ENCODE assay signal across 18 cellular contexts in genomic region chr15:43423793-43424192, GRCh38. TPM values are rescaled to one million over a fixed set of nuclear protein-coding genes. Genes with fewer than 3 reads are reported as not detected.
DNase-seq lines count a peak whose midpoint lies in the region; ATAC-seq, FAIRE-seq and TF ChIP-seq lines count a peak whose summit lies in the region.
"Had no signal": no experiment of that assay in that cellular context is flagged by ENCODE, and none has a peak within 500 bp of the region (broad histone marks: within the 10 kb centered on the region; RNA-seq: fewer than 3 reads in every experiment).

No MANE protein-coding gene starts in this region.

- POLR2A ChIA-PET in HepG2 (lab: Yijun Ruan, JAX): no interaction called here

- no TSS peak for BruUV-seq in HepG2 (replicated peaks; lab: Mats Ljungman, UMichigan)

- TF ChIP-seq POLR2A in HepG2 (IDR thresholded peaks at IDR 0.05; ENCODE audit: insufficient read depth in 1 of 2, low read depth in 2 of 2, low read length in 2 of 2) (no peak), right lobe of liver (IDR thresholded peaks at IDR 0.05) (no peak)

- 97% methylated on average over 3 of the region's 3 CpGs for whole genome bisulfite sequencing in HepG2 (ENCODE audit: low lambda C conversion rate)
- 94% methylated on average over 3 of the region's 3 CpGs for WGBS in right lobe of liver (ENCODE audit: insufficient coverage, low coverage, low lambda C conversion rate, missing lambda C conversion rate)

- TF ChIP-seq CTCF in HepG2 (CRISPR knock-in tag; IDR thresholded peaks at IDR 0.05) (no peak), right lobe of liver (IDR thresholded peaks at IDR 0.05) (no peak), foreskin keratinocyte (conservative IDR thresholded peaks at IDR 0.05) (no peak)

- H2AFZ ChIP-seq in HepG2 (ENCODE audit: low read length): no peak overlapping the region

- no peak for FAIRE-seq in HepG2 (lab: Jason Lieb, UNC)

- no peak overlapping the region for H3K9ac ChIP-seq in HepG2 (ENCODE audit: insufficient read depth, low read depth, low read length)

- H3K4me1 ChIP-seq in HepG2 (ENCODE audit: insufficient read depth, low read length): no peaks in the 10 kb centered on the region
- no peaks in the 10 kb centered on the region for H3K4me1 ChIP-seq in right lobe of liver
- no peaks in the 10 kb centered on the region for H3K4me1 ChIP-seq in foreskin keratinocyte

- intact Hi-C loops in HepG2 (cut with micrococcal nuclease; ENCODE audit: unreplicated experiment): no loop called here
- intact Hi-C loops in right lobe of liver (cut with DNase I): no loop called here

- no peaks in the 10 kb centered on the region for H3K27me3 ChIP-seq in HepG2 (ENCODE audit: control insufficient read depth in 1 of 2, insufficient read depth in 2 of 2, low read length in 2 of 2)
- H3K27me3 ChIP-seq in right lobe of liver: no peaks in the 10 kb centered on the region
- H3K27me3 ChIP-seq in foreskin keratinocyte: no peaks in the 10 kb centered on the region

- no peaks in the 10 kb centered on the region for H3K79me2 ChIP-seq in HepG2 (ENCODE audit: insufficient read depth, low read length)

- in situ Hi-C loops in HepG2 (cut with HindIII; ENCODE audit: extremely low pct_ligation_motif_present, low pct_unique_long_range_greater_than_20kb): no loop called here

- no peak overlapping the region for H3K27ac ChIP-seq in HepG2 (ENCODE audit: extremely low read length, insufficient read depth, low read length)
- H3K27ac ChIP-seq in right lobe of liver: no peak overlapping the region
- no peak overlapping the region for H3K27ac ChIP-seq in foreskin keratinocyte
- H3K27ac ChIP-seq: RWPE1 had no signal

- peaks cover 12 to 52% of the 10 kb centered on the region in 2 experiments; a peak in 4 of 5 replicates for H3K36me3 ChIP-seq in HepG2 (replicated peaks in 1 of 2; ENCODE audit: control insufficient read depth in 1 of 2, insufficient read depth in 2 of 2, low read length in 2 of 2)
- H3K36me3 ChIP-seq in right lobe of liver: peaks cover 0 to 37% (median 7%) of the 10 kb centered on the region in 4 donors

- H3K4me3 ChIP-seq in HepG2 (replicated peaks in 1 of 3; ENCODE audit: insufficient read depth in 1 of 3, low read depth in 2 of 3, low read length in 3 of 3) (no peak overlapping the region), right lobe of liver (no peak overlapping the region)

- TF ChIP-seq EP300 in HepG2 (IDR thresholded peaks at IDR 0.05; ENCODE audit: low read depth in 2 of 2, low read length in 2 of 2): no peak
- no peak for TF ChIP-seq EP300 in HepG2 (CRISPR knock-in tag; IDR thresholded peaks at IDR 0.05; ENCODE audit: borderline replicate concordance)

- CTCF ChIA-PET in HepG2 (lab: Yijun Ruan, JAX; ENCODE audit: low intra/inter-chr PET ratio, low total read pairs): no interaction called here

- no peak for DNase-seq in HepG2 (ENCODE audit: low spot score)
- no peak for DNase-seq in right lobe of liver
- peak; percentile 6 for DNase-seq in LHCN-M2 (ENCODE audit: low read depth)
- DNase-seq in foreskin keratinocyte: peak; percentile 12 to 42
- DNase-seq in CD1c-positive myeloid dendritic cell (ENCODE audit: extremely low spot score): no peak
- no peak for DNase-seq in NCI-H345 treated with DMSO at 0.1 percent for 48 hours (lab: John Stamatoyannopoulos, UW; ENCODE audit: unreplicated experiment)
- no peak for DNase-seq in activated CD4-positive, CD25-positive, alpha-beta regulatory T cell (lab: John Stamatoyannopoulos, UW)
- DNase-seq: AML-193; CD4-positive, alpha-beta T cell; HCEC 1CT; KG1; NCI-H1048; NCI-H1436 treated with DMSO at 0.1 percent for 48 hours; NCI-H2029 treated with DMSO at 0.1 percent for 48 hours; NCI-H2171 treated with DMSO at 0.1 percent for 48 hours; NCI-H774 had no signal

- no peak overlapping the region for H3K4me2 ChIP-seq in HepG2 (ENCODE audit: low read depth, low read length)

- no peak for ATAC-seq in HepG2
- no peak for ATAC-seq in right lobe of liver
- ATAC-seq in foreskin keratinocyte: no peak
- no peak for ATAC-seq in GM18909 (IDR thresholded peaks at IDR 0.05; ENCODE audit: poor library complexity, unreplicated experiment)

- no peaks in the 10 kb centered on the region for H4K20me1 ChIP-seq in HepG2 (ENCODE audit: insufficient read depth, low read length)

- no peaks in the 10 kb centered on the region for H3K9me3 ChIP-seq in HepG2 (ENCODE audit: low read length)
- H3K9me3 ChIP-seq in right lobe of liver: no peaks in the 10 kb centered on the region

- no peak for TF ChIP-seq RAD21 in HepG2 (CRISPR knock-in tag; IDR thresholded peaks at IDR 0.05)

TF ChIP-seq in HepG2, 621 proteins besides CTCF, POLR2A, EP300 and RAD21:
- TF ChIP-seq MAFF (IDR thresholded peaks at IDR 0.05; ENCODE audit: low read depth, low read length): 0 out of 2 replicates have a peak, but pooled peaks have one; percentile 24
- TF ChIP-seq ZNF12 (CRISPR knock-in tag; IDR thresholded peaks at IDR 0.05): no peak
- TF ChIP-seq PLRG1 (conservative IDR thresholded peaks at IDR 0.05): no peak
- no peak for TF ChIP-seq MZF1 (CRISPR knock-in tag; IDR thresholded peaks at IDR 0.05; ENCODE audit: borderline replicate concordance)
- peak; percentile 38 to 61 for TF ChIP-seq MAFK (conservative IDR thresholded peaks at IDR 0.05 in 1 of 2, IDR thresholded peaks at IDR 0.05 in 1 of 2; ENCODE audit: low read length in 2 of 2)

RNA-seq across cellular contexts. Expression of gene TUBGCP4, which starts 52.9 kb away (rescaled TPM):
- total RNA-seq in HepG2 (2016; rRNA removed; fragmentation: Illumina TruSeq; extraction: Trizol) (20.5 and 23.7 TPM in 2 replicates), right lobe of liver (10 to 100 TPM in 2 of 6 experiments, 1 to 10 TPM in 4; 8.0 to 14.0 (median 9.5) TPM), LHCN-M2 (2014; rRNA removed) (13.8 and 15.6 TPM in 2 replicates), foreskin keratinocyte (22.4 and 23.0 TPM in 2 replicates)
- total RNA-seq in HepG2 (2016; cell fraction: cytosol; rRNA removed; fragmentation: Illumina TruSeq; extraction: Trizol; ENCODE audit: low read depth): 13.7 and 14.5 TPM in 2 replicates
- 16.0 and 24.8 TPM in 2 replicates for total RNA-seq in HepG2 (2016; cell fraction: insoluble cytoplasmic fraction; rRNA removed; fragmentation: Illumina TruSeq; extraction: Trizol)
- 12.4 and 13.8 TPM in 2 replicates for total RNA-seq in HepG2 (2016; cell fraction: membrane; rRNA removed; fragmentation: Illumina TruSeq; extraction: Trizol)
- total RNA-seq in HepG2 (2016; cell fraction: nucleus; rRNA removed; fragmentation: Illumina TruSeq; extraction: Trizol): 23.9 and 26.9 TPM in 2 replicates
- polyA plus RNA-seq in HepG2 (2011; rRNA removed) (15.0 and 15.1 TPM in 2 replicates), foreskin keratinocyte (10.3 and 12.0 TPM in 2 replicates)
- polyA plus RNA-seq in HepG2 (2011; cell fraction: cytosol; rRNA removed): 10.4 and 12.4 TPM in 2 replicates
- 13.4 TPM in 2 replicates for polyA plus RNA-seq in HepG2 (2011; cell fraction: nucleus; rRNA removed)
- 14.3 and 16.0 TPM in 2 replicates for polyA plus RNA-seq in HepG2 (2012)
- 3.2 and 3.3 TPM in 2 replicates for polyA plus RNA-seq in HepG2 (2016; cell fraction: cytosol; fragmentation: Illumina TruSeq; extraction: Trizol; ENCODE audit: low read depth)
- polyA plus RNA-seq in HepG2 (2016; cell fraction: insoluble cytoplasmic fraction; fragmentation: Illumina TruSeq; extraction: Trizol; ENCODE audit: low read depth): 27.5 and 28.6 TPM in 2 replicates
- polyA plus RNA-seq in HepG2 (2016; cell fraction: membrane; fragmentation: Illumina TruSeq; extraction: Trizol; ENCODE audit: low read depth): 6.6 and 7.5 TPM in 2 replicates
- 33.8 and 36.4 TPM in 2 replicates for polyA plus RNA-seq in HepG2 (2016; cell fraction: nucleus; fragmentation: Illumina TruSeq; extraction: Trizol; ENCODE audit: insufficient read depth, low read depth)
- polyA minus RNA-seq in HepG2 (2011; rRNA and poly(A)+ RNA removed; ENCODE audit: low replicate concordance): 29.1 and 72.0 TPM in 2 replicates
- polyA minus RNA-seq in HepG2 (2011; cell fraction: cytosol; rRNA and poly(A)+ RNA removed): 21.7 and 23.5 TPM in 2 replicates
- 28.1 and 30.7 TPM in 2 replicates for polyA minus RNA-seq in HepG2 (2011; cell fraction: nucleus; rRNA and poly(A)+ RNA removed)
- polyA plus RNA-seq in LHCN-M2 (2012): 7.4 TPM

RNA-seq across cellular contexts. Expression of gene ZSCAN29, which starts 53.0 kb away (rescaled TPM):
- total RNA-seq in HepG2 (2016; rRNA removed; fragmentation: Illumina TruSeq; extraction: Trizol) (25.1 and 27.4 TPM in 2 replicates), right lobe of liver (10 to 100 TPM in 5 of 6 experiments, 1 to 10 TPM in 1; 9.9 to 15.4 (median 13.4) TPM), LHCN-M2 (2014; rRNA removed) (20.8 and 24.2 TPM in 2 replicates), foreskin keratinocyte (23.4 and 23.9 TPM in 2 replicates)
- total RNA-seq in HepG2 (2016; cell fraction: cytosol; rRNA removed; fragmentation: Illumina TruSeq; extraction: Trizol; ENCODE audit: low read depth): 4.5 and 4.8 TPM in 2 replicates
- total RNA-seq in HepG2 (2016; cell fraction: insoluble cytoplasmic fraction; rRNA removed; fragmentation: Illumina TruSeq; extraction: Trizol): 22.2 and 27.8 TPM in 2 replicates
- total RNA-seq in HepG2 (2016; cell fraction: membrane; rRNA removed; fragmentation: Illumina TruSeq; extraction: Trizol): 14.1 and 14.5 TPM in 2 replicates
- 28.4 and 30.2 TPM in 2 replicates for total RNA-seq in HepG2 (2016; cell fraction: nucleus; rRNA removed; fragmentation: Illumina TruSeq; extraction: Trizol)
- polyA plus RNA-seq in HepG2 (2011; rRNA removed) (8.3 and 10.6 TPM in 2 replicates), foreskin keratinocyte (2.9 and 3.9 TPM in 2 replicates)
- 5.1 TPM in 2 replicates for polyA plus RNA-seq in HepG2 (2011; cell fraction: cytosol; rRNA removed)
- polyA plus RNA-seq in HepG2 (2011; cell fraction: nucleus; rRNA removed): 17.8 and 24.3 TPM in 2 replicates
- polyA plus RNA-seq in HepG2 (2012): 11.3 and 13.3 TPM in 2 replicates
- polyA plus RNA-seq in HepG2 (2016; cell fraction: cytosol; fragmentation: Illumina TruSeq; extraction: Trizol; ENCODE audit: low read depth): 0.95 and 1.2 TPM in 2 replicates
- polyA plus RNA-seq in HepG2 (2016; cell fraction: insoluble cytoplasmic fraction; fragmentation: Illumina TruSeq; extraction: Trizol; ENCODE audit: low read depth): 13.8 and 14.3 TPM in 2 replicates
- polyA plus RNA-seq in HepG2 (2016; cell fraction: membrane; fragmentation: Illumina TruSeq; extraction: Trizol; ENCODE audit: low read depth): 3.3 and 4.1 TPM in 2 replicates
- polyA plus RNA-seq in HepG2 (2016; cell fraction: nucleus; fragmentation: Illumina TruSeq; extraction: Trizol; ENCODE audit: insufficient read depth, low read depth): 42.1 and 49.5 TPM in 2 replicates
- polyA minus RNA-seq in HepG2 (2011; rRNA and poly(A)+ RNA removed; ENCODE audit: low replicate concordance): 11.8 and 17.6 TPM in 2 replicates
- polyA minus RNA-seq in HepG2 (2011; cell fraction: cytosol; rRNA and poly(A)+ RNA removed): 8.3 and 10.3 TPM in 2 replicates
- polyA minus RNA-seq in HepG2 (2011; cell fraction: nucleus; rRNA and poly(A)+ RNA removed): 18.5 and 23.0 TPM in 2 replicates
- 6.8 TPM for polyA plus RNA-seq in LHCN-M2 (2012)

Comparison
In these comparisons a context has a peak if more than half of its experiments do, and no peak if none do; other contexts are left out.
1. DNase-seq: peak in LHCN-M2 (single experiment) and foreskin keratinocyte (2 of 2); none in HepG2 (single experiment), right lobe of liver (0 of 3), CD1c-positive myeloid dendritic cell (single experiment), NCI-H345 treated with DMSO at 0.1 percent for 48 hours (single experiment) and activated CD4-positive, CD25-positive, alpha-beta regulatory T cell (0 of 4).